Comparison of ENCODE assay signal across 19 cellular contexts in the genomic region with DNA sequence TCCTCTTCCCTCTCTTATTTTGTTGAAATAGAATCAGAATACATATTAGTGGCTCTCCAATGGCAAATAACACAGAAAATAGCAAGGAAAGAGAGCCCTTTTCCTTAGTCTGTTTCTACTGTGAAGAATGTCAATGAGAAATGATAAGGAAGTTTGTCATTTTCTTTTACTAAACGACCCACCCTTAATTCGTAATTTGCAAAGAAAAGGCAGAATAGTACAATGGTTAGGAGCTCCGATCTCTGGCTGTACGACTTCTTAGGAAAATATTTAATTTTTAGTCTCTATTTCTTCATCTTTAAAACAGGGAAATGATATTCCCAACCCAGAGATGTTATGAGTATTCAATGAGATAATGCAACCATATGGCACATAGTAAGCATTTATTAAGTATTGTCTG. TPM values are rescaled to one million over a fixed set of nuclear protein-coding genes. Genes with fewer than 3 reads are reported as not detected.
DNase-seq lines count a peak whose midpoint lies in the region; ATAC-seq and TF ChIP-seq lines count a peak whose summit lies in the region.
"Had no signal": no experiment of that assay in that cellular context is flagged by ENCODE, and none has a peak within 500 bp of the region (broad histone marks: within the 10 kb centered on the region; RNA-seq: fewer than 3 reads in every experiment).

No MANE protein-coding gene starts in this region.

- CTCF ChIA-PET in A673 (lab: Charles Lee) (interaction anchor here (0.8 kb wide), 1 partner anchor 11 kb away, joined by 6 read pairs; no protein-coding TSS in a partner anchor), PC-3 (lab: Charles Lee) (no interaction called here)
- CTCF ChIA-PET in activated CD4-positive, alpha-beta T cell treated with anti-CD3 and anti-CD28 coated beads for 36 hours (lab: Charles Lee) = interaction anchor here (0.7 kb wide), 2 partner anchors 11 to 424 kb away, joined by 3 to 4 read pairs; no protein-coding TSS in a partner anchor

- H3K36me3 Mint-ChIP-seq in activated CD4-positive, alpha-beta T cell treated with anti-CD3 and anti-CD28 coated beads for 36 hours (ENCODE audit: low read depth) = no peaks in the 10 kb centered on the region

- H3K27ac Mint-ChIP-seq in activated CD4-positive, alpha-beta T cell treated with anti-CD3 and anti-CD28 coated beads for 36 hours = no peak overlapping the region
- H3K27ac Mint-ChIP-seq: CD4-positive, alpha-beta T cell; H9; HFFc6 had no signal

- H3K4me2 ChIP-seq in PC-3 (ENCODE audit: low read length) = peak overlapping the region; percentile 96
- H3K4me2 ChIP-seq: BLaER1 had no signal

- intact Hi-C loops in A673 (cut with micrococcal nuclease; ENCODE audit: unreplicated experiment) (no loop called here), PC-3 (cut with micrococcal nuclease) (loop anchor here (2.0 kb wide), 2 partner anchors 15 to 79 kb away; no protein-coding TSS in a partner anchor), psoas muscle (cut with DNase I) (no loop called here)
- intact Hi-C loops in activated CD4-positive, alpha-beta T cell treated with anti-CD3 and anti-CD28 coated beads for 36 hours (cut with DNase I, micrococcal nuclease) = no loop called here

- H3K4me1 ChIP-seq in A673 (ENCODE audit: insufficient read depth, low read length, poor library complexity, severe bottlenecking) = peaks cover 34% of the 10 kb centered on the region
- peaks cover 28% of the 10 kb centered on the region for H3K4me1 ChIP-seq in PC-3 (ENCODE audit: insufficient read depth, low read length)
- peaks cover 18% of the 10 kb centered on the region for H3K4me1 ChIP-seq in psoas muscle
- H3K4me1 ChIP-seq: Caco-2 had no signal

- no peaks in the 10 kb centered on the region for H3K9me3 Mint-ChIP-seq in activated CD4-positive, alpha-beta T cell treated with anti-CD3 and anti-CD28 coated beads for 36 hours (ENCODE audit: low read depth)
- H3K9me3 Mint-ChIP-seq: CD4-positive, alpha-beta T cell; HFFc6 had no signal

- H3K9me3 ChIP-seq in A673 (ENCODE audit: low read depth, low read length, poor library complexity, severe bottlenecking) (no peaks in the 10 kb centered on the region), PC-3 (ENCODE audit: low read length) (no peaks in the 10 kb centered on the region), psoas muscle (no peaks in the 10 kb centered on the region)
- H3K9me3 ChIP-seq: Caco-2 had no signal

- H3K79me2 ChIP-seq in PC-3 (ENCODE audit: low read length) = peaks cover 98% of the 10 kb centered on the region

- peaks cover 44% of the 10 kb centered on the region for H3K36me3 ChIP-seq in A673 (ENCODE audit: insufficient read depth, low read length, poor library complexity, severe bottlenecking)
- H3K36me3 ChIP-seq in PC-3 (ENCODE audit: low read depth, low read length) = peaks cover 19% of the 10 kb centered on the region
- no peaks in the 10 kb centered on the region for H3K36me3 ChIP-seq in psoas muscle (ENCODE audit: insufficient read depth in 1 of 2, low read depth in 1 of 2)

- H2AFZ ChIP-seq in PC-3 (ENCODE audit: low read length) = no peak overlapping the region

- ATAC-seq in PC-3 = no peak
- no peak for ATAC-seq in psoas muscle
- no peak for ATAC-seq in activated CD4-positive, alpha-beta T cell treated with anti-CD3 and anti-CD28 coated beads for 36 hours
- ATAC-seq in GM19397 (IDR thresholded peaks at IDR 0.05; ENCODE audit: unreplicated experiment) = no peak
- ATAC-seq: Panc1 had no signal

- no peaks in the 10 kb centered on the region for H3K27me3 ChIP-seq in A673 (replicated peaks; ENCODE audit: insufficient read depth, low read depth, low read length, poor library complexity)
- no peaks in the 10 kb centered on the region for H3K27me3 ChIP-seq in PC-3 (ENCODE audit: low read length)
- peaks cover 6 to 91% (median 28%) of the 10 kb centered on the region in 3 donors for H3K27me3 ChIP-seq in psoas muscle (ENCODE audit: insufficient read depth in 3 of 3, low read length in 2 of 3)

- no peak overlapping the region for H3K4me3 ChIP-seq in A673 (ENCODE audit: low read depth, low read length, poor library complexity, severe bottlenecking)
- peak overlapping the region; percentile 89 for H3K4me3 ChIP-seq in PC-3 (ENCODE audit: low read length)
- H3K4me3 ChIP-seq in psoas muscle = peak overlapping the region; percentile 42
- H3K4me3 ChIP-seq: BLaER1 had no signal

- BruUV-seq in A673 (replicated peaks; lab: Mats Ljungman, UMichigan) (no TSS peak), PC-3 (replicated peaks; lab: Mats Ljungman, UMichigan) (no TSS peak)

- no peaks in the 10 kb centered on the region for H3F3A ChIP-seq in PC-3 (ENCODE audit: low read length, unreplicated experiment)

- TF ChIP-seq CTCF in A673 (conservative IDR thresholded peaks at IDR 0.05; ENCODE audit: low read depth, low read length) = no peak
- no peak for TF ChIP-seq CTCF in PC-3 (conservative IDR thresholded peaks at IDR 0.05; ENCODE audit: low read depth, low read length)
- TF ChIP-seq CTCF in psoas muscle (IDR thresholded peaks at IDR 0.05) = no peak

- POLR2A ChIA-PET in A673 (lab: Charles Lee; ENCODE audit: low non-redundant PET) (interaction anchor here (0.6 kb wide), 1 partner anchor 19 kb away, joined by 7 read pairs; no protein-coding TSS in a partner anchor), PC-3 (lab: Charles Lee; ENCODE audit: unreplicated experiment) (interaction anchor here (0.6 kb wide), 1 partner anchor 447 kb away, joined by 5 read pairs; no protein-coding TSS in a partner anchor)
- POLR2A ChIA-PET in activated CD4-positive, alpha-beta T cell treated with anti-CD3 and anti-CD28 coated beads for 36 hours (lab: Charles Lee) = no interaction called here

- peaks cover 48% of the 10 kb centered on the region for H3K27me3 Mint-ChIP-seq in activated CD4-positive, alpha-beta T cell treated with anti-CD3 and anti-CD28 coated beads for 36 hours

- no peaks in the 10 kb centered on the region for H3K9me2 ChIP-seq in PC-3 (replicated peaks; ENCODE audit: low read length)

- peak overlapping the region; percentile 57 for H3K27ac ChIP-seq in A673 (ENCODE audit: low read depth, low read length, poor library complexity, severe bottlenecking)
- peak overlapping the region; percentile 77 for H3K27ac ChIP-seq in PC-3 (ENCODE audit: low read length)
- no peak overlapping the region for H3K27ac ChIP-seq in psoas muscle
- H3K27ac ChIP-seq: BLaER1 had no signal

- peak overlapping the region; percentile 92 for H3K9ac ChIP-seq in PC-3 (ENCODE audit: low read length)
- H3K9ac ChIP-seq: BLaER1 had no signal

- H3K4me1 Mint-ChIP-seq in activated CD4-positive, alpha-beta T cell treated with anti-CD3 and anti-CD28 coated beads for 36 hours = peaks cover 23% of the 10 kb centered on the region

- DNase-seq in A673 (ENCODE audit: low spot score) (peak; percentile 67), PC-3 (peak; percentile 26), fibroblast of peridontal ligament (ENCODE audit: extremely low read depth) (peak; percentile 62), psoas muscle (no peak), NCI-H1694 treated with DMSO at 0.1 percent for 48 hours (lab: John Stamatoyannopoulos, UW) (no peak)
- DNase-seq in activated CD4-positive, alpha-beta T cell treated with anti-CD3 and anti-CD28 coated beads for 36 hours = no peak
- DNase-seq: Caco-2; CD4-positive, alpha-beta T cell; DMS 273 treated with DMSO at 0.1 percent for 48 hours; H9; HFFc6; Kasumi-1; NCI-H1694; NCI-H748 treated with DMSO at 0.1 percent for 48 hours; SIG-M5 had no signal

- no peaks in the 10 kb centered on the region for H4K20me1 ChIP-seq in PC-3 (ENCODE audit: low read length)
- H4K20me1 ChIP-seq: BLaER1 had no signal

- WGBS in psoas muscle, 3 donors = 22 to 29% (median 24%) methylated on average over 4 of the region's 4 CpGs

- no peak overlapping the region for H3K4me3 Mint-ChIP-seq in activated CD4-positive, alpha-beta T cell treated with anti-CD3 and anti-CD28 coated beads for 36 hours
- H3K4me3 Mint-ChIP-seq: CD4-positive, alpha-beta T cell; HFFc6 had no signal

RNA-seq across cellular contexts. Expression of a gene that starts 6.0 kb away (rescaled TPM):
- 23.4 and 26.2 TPM in 2 replicates for total RNA-seq in A673 (2021)
- total RNA-seq in PC-3 (2014; rRNA removed) = 14.3 and 14.9 TPM in 2 replicates
- total RNA-seq in psoas muscle = 1 to 10 TPM in 1 of 4 donors, under 1 TPM in 3; 0.24 to 1.4 (median 0.56) TPM
- under 1 TPM; 0.13 to 0.49 (median 0.47) TPM for polyA plus RNA-seq in psoas muscle
- total RNA-seq in activated CD4-positive, alpha-beta T cell treated with anti-CD3 and anti-CD28 coated beads for 36 hours = not detected
- total RNA-seq: CD4-positive, alpha-beta T cell; G401; H9 had no signal

Comparison
In these comparisons a context has a peak if more than half of its experiments do, and no peak if none do; other contexts are left out.
1. DNase-seq: peak in A673 (single experiment), PC-3 (single experiment) and fibroblast of peridontal ligament (single experiment); none in psoas muscle (0 of 2), NCI-H1694 treated with DMSO at 0.1 percent for 48 hours (single experiment) and activated CD4-positive, alpha-beta T cell treated with anti-CD3 and anti-CD28 coated beads for 36 hours (single experiment).